Comparison of ENCODE assay signal across 13 cellular contexts in the genomic region with DNA sequence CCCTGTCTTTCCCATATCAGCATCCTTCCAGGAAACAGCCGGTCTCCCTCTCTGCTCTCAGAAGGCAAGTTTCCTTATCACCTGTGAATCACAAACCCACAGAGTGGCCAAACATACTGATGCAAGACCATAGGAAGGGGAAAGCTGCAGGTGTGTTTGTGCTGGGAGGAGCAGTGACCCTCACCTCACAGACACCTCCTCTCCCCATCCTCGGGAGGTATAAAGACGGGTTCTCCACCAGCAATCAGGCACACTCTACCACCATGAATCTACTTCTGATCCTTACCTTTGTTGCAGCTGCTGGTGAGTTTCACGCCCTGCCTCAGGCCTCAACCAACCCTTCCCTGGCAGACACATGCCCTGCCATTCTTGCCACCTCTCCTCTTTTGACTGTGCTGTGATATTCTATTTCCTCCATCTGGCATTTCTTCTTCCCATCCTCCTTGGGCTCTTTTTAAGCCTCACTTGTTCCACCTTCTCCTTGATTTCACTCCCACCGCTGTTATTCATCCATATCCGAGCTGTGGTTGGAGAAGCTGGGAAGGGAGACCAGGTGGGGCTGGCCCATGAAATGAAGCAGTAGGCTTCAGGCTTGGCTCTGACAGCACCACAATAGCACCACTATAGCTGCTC. TPM values are rescaled to one million over a fixed set of nuclear protein-coding genes. Genes with fewer than 3 reads are reported as not detected.
A peak's percentile ranks its signal among the peaks of the same experiment; 100 is the strongest.
DNase-seq lines count a peak whose midpoint lies in the region; ATAC-seq, FAIRE-seq and TF ChIP-seq lines count a peak whose summit lies in the region.
"Had no signal": no experiment of that assay in that cellular context is flagged by ENCODE, and none has a peak within 500 bp of the region (broad histone marks: within the 10 kb centered on the region; RNA-seq: fewer than 3 reads in every experiment).

A gene (plus strand): TSS at position 251 of the 633 bp plus-strand sequence. CDS start 13 bp downstream, at position 264.

- CTCF ChIA-PET in MCF 10A (lab: Yijun Ruan, JAX): interaction anchor here (0.7 to 5.8 kb wide), 7 partner anchors 12 to 292 kb away, joined by 3 to 35 read pairs (median 4); no protein-coding TSS in a partner anchor

- no peak within 1 kb of the TSS for H2AFZ ChIP-seq in hepatocyte
- H2AFZ ChIP-seq: parathyroid adenoma had no signal

- FAIRE-seq in kidney (lab: Jason Lieb, UNC): no peak

- peaks cover 6% of the 10 kb centered on the region for H3K27me3 ChIP-seq in hepatocyte
- peaks cover 0 to 9% (median 0%) of the 10 kb centered on the region in 45 donors for H3K27me3 ChIP-seq in dorsolateral prefrontal cortex
- peaks cover 6% of the 10 kb centered on the region for H3K27me3 ChIP-seq in SJCRH30
- H3K27me3 ChIP-seq: vagina had no signal

- no peak within 1 kb of the TSS for H3K9ac ChIP-seq in kidney (ENCODE audit: low read length in 2 of 2)
- H3K9ac ChIP-seq: parathyroid adenoma had no signal

- 65% methylated on average over 6 of the region's 6 CpGs for WGBS in hepatocyte (ENCODE audit: low lambda C conversion rate, missing lambda C conversion rate)

- peak; percentile 51 for DNase-seq in hepatocyte (ENCODE audit: low spot score)
- DNase-seq in MCF 10A (ENCODE audit: unreplicated experiment): no peak
- no peak for DNase-seq in dorsolateral prefrontal cortex
- DNase-seq in SJCRH30: no peak
- DNase-seq in kidney: no peak
- DNase-seq: DMS53, SHP77 had no signal

- H3K4me2 ChIP-seq in hepatocyte: no peak within 1 kb of the TSS

- intact Hi-C loops in MCF 10A (cut with micrococcal nuclease): no loop called here
- intact Hi-C loops in dorsolateral prefrontal cortex (cut with DNase I): no loop called here
- intact Hi-C loops in kidney (cut with DNase I): loop anchor here (10.0 kb wide), 1 partner anchor 66 kb away; no protein-coding TSS in a partner anchor

- no TSS peak for BruUV-seq in MCF 10A (replicated peaks; lab: Mats Ljungman, UMichigan)

- peak; percentile 10 for ATAC-seq in GM18502 (IDR thresholded peaks at IDR 0.05; ENCODE audit: poor library complexity, unreplicated experiment)
- ATAC-seq in GM21423 (IDR thresholded peaks at IDR 0.05; ENCODE audit: unreplicated experiment): peak; percentile 16
- ATAC-seq in HG03159 (IDR thresholded peaks at IDR 0.05; ENCODE audit: unreplicated experiment): peak; percentile 24

- no peak within 1 kb of the TSS for H3K4me3 Mint-ChIP-seq in MCF 10A (ENCODE audit: unreplicated experiment)

- H3K4me1 Mint-ChIP-seq in MCF 10A (ENCODE audit: insufficient read depth, unreplicated experiment): peaks cover 8% of the 10 kb centered on the region

- POLR2A ChIA-PET in MCF 10A (lab: Yijun Ruan, JAX): no interaction called here

- no peak within 1 kb of the TSS for H3K4me3 ChIP-seq in hepatocyte
- H3K4me3 ChIP-seq in dorsolateral prefrontal cortex: no peak within 1 kb of the TSS
- no peak within 1 kb of the TSS for H3K4me3 ChIP-seq in SJCRH30
- H3K4me3 ChIP-seq in kidney (ENCODE audit: low read length in 2 of 2): no peak within 1 kb of the TSS
- H3K4me3 ChIP-seq: vagina had no signal

- peaks cover 66% of the 10 kb centered on the region for H3K27me3 Mint-ChIP-seq in MCF 10A (ENCODE audit: insufficient read depth, unreplicated experiment)

- no peaks in the 10 kb centered on the region for H3K36me3 ChIP-seq in hepatocyte (replicated peaks; ENCODE audit: insufficient read depth, low read depth)
- H3K36me3 ChIP-seq in SJCRH30: no peaks in the 10 kb centered on the region
- no peaks in the 10 kb centered on the region for H3K36me3 ChIP-seq in kidney (ENCODE audit: control insufficient read depth in 1 of 2, insufficient read depth in 2 of 2, low read length in 2 of 2)
- H3K36me3 ChIP-seq: vagina had no signal

- no peaks in the 10 kb centered on the region for H3K36me3 Mint-ChIP-seq in MCF 10A (ENCODE audit: insufficient read depth, unreplicated experiment)

- TF ChIP-seq CTCF in hepatocyte (IDR thresholded peaks at IDR 0.05; ENCODE audit: poor library complexity) (no peak), MCF 10A (IDR thresholded peaks at IDR 0.05; ENCODE audit: unreplicated experiment) (no peak), dorsolateral prefrontal cortex (IDR thresholded peaks at IDR 0.05 in 54 of 56, conservative IDR thresholded peaks at IDR 0.05 in 2 of 56; ENCODE audit: low read depth in 1 of 56, partially characterized antibody in 56 of 56) (no peak), kidney (IDR thresholded peaks at IDR 0.05; ENCODE audit: borderline replicate concordance, extremely low read depth, insufficient read depth) (no peak)

- H3K9me3 ChIP-seq in hepatocyte (ENCODE audit: low read depth) (no peaks in the 10 kb centered on the region), SJCRH30 (replicated peaks) (no peaks in the 10 kb centered on the region), kidney (ENCODE audit: control insufficient read depth in 1 of 2, low read length in 2 of 2) (no peaks in the 10 kb centered on the region)
- H3K9me3 ChIP-seq: vagina had no signal

- no peak within 1 kb of the TSS for H3K27ac ChIP-seq in hepatocyte
- H3K27ac ChIP-seq in dorsolateral prefrontal cortex: no peak within 1 kb of the TSS
- no peak within 1 kb of the TSS for H3K27ac ChIP-seq in SJCRH30
- no peak within 1 kb of the TSS for H3K27ac ChIP-seq in kidney (ENCODE audit: low read depth in 2 of 2, low read length in 2 of 2)
- H3K27ac ChIP-seq: epithelial cell of prostate, parathyroid adenoma, vagina had no signal

- H3K9me2 ChIP-seq in hepatocyte (replicated peaks; ENCODE audit: insufficient read depth): no peaks in the 10 kb centered on the region

- H3K79me2 ChIP-seq in hepatocyte: no peaks in the 10 kb centered on the region
- H3K79me2 ChIP-seq: parathyroid adenoma had no signal

- H3K27ac Mint-ChIP-seq in MCF 10A (ENCODE audit: low read depth, unreplicated experiment): no peak within 1 kb of the TSS

- H3K4me1 ChIP-seq in hepatocyte (ENCODE audit: insufficient read depth) (no peaks in the 10 kb centered on the region), SJCRH30 (no peaks in the 10 kb centered on the region), kidney (ENCODE audit: control insufficient read depth in 1 of 2, insufficient read depth in 1 of 2, low read depth in 1 of 2, low read length in 2 of 2) (peaks cover 0 to 5% of the 10 kb centered on the region in 2 donors)
- H3K4me1 ChIP-seq: parathyroid adenoma, vagina had no signal

- H4K20me1 ChIP-seq in hepatocyte (ENCODE audit: insufficient read depth, poor library complexity, severe bottlenecking): no peaks in the 10 kb centered on the region

- H3K9me3 Mint-ChIP-seq in MCF 10A (ENCODE audit: unreplicated experiment): no peaks in the 10 kb centered on the region

RNA-seq across cellular contexts. Expression of the gene that starts here (rescaled TPM):
- total RNA-seq in hepatocyte (94.7 and 144 TPM in 2 replicates), MCF 10A (2022) (not detected in 2 replicates), dorsolateral prefrontal cortex (not detected), kidney (not detected)
- polyA plus RNA-seq in hepatocyte (241 and 273 TPM in 2 replicates), kidney (ENCODE audit: insufficient read depth, low read depth, low replicate concordance) (not detected)
- total RNA-seq in SJCRH30 (2014; rRNA removed; shearing (Covaris generic)): not detected in 2 replicates
- total RNA-seq: vagina had no signal

Comparison
In these comparisons a context has a peak if more than half of its experiments do, and no peak if none do; other contexts are left out.
1. RNA of the gene that starts here (total RNA-seq): 94.7 to 144 TPM in hepatocyte; not detected in kidney (single experiment), not detected in MCF 10A, not detected in dorsolateral prefrontal cortex and not detected in SJCRH30; every median in the first group is over 10 times any median in the second.
2. RNA of the gene that starts here (polyA plus RNA-seq): 241 to 273 TPM in hepatocyte; not detected in kidney (single experiment); every median in the first group is over 100 times any median in the second.
3. Peak in every context shown above with its lines, with median percentiles within 50 percentile points of each other: ATAC-seq.